In genomic region chr1:236140705-236141446, GRCh38 we compare ENCODE assay signal across 8 cellular contexts. TPM values are rescaled to one million over a fixed set of nuclear protein-coding genes. Genes with fewer than 3 reads are reported as not detected.
DNase-seq lines count a peak whose midpoint lies in the region; FAIRE-seq and TF ChIP-seq lines count a peak whose summit lies in the region.

No MANE protein-coding gene starts in this region.

- no peaks in the 10 kb centered on the region for H3K9me2 ChIP-seq in MM.1S (replicated peaks; ENCODE audit: insufficient read depth, low read length)

- H3K27ac ChIP-seq in ACC112 (ENCODE audit: low read depth, low read length) (no peak overlapping the region), muscle layer of colon (ENCODE audit: low read depth, low read length) (no peak overlapping the region), MM.1S (ENCODE audit: low read length) (no peak overlapping the region)

- H3K4me1 ChIP-seq in ACC112 (ENCODE audit: control insufficient read depth, insufficient read depth, low read length, unreplicated experiment) = peaks cover 4% of the 10 kb centered on the region
- H3K4me1 ChIP-seq in muscle layer of colon (ENCODE audit: insufficient read depth, low read length) = peaks cover 9% of the 10 kb centered on the region
- H3K4me1 ChIP-seq in MM.1S (ENCODE audit: low read length) = no peaks in the 10 kb centered on the region

- H3F3A ChIP-seq in MM.1S (ENCODE audit: insufficient read depth, low read length) = no peaks in the 10 kb centered on the region

- H3K36me3 ChIP-seq in ACC112 (ENCODE audit: insufficient read depth, low read length) = no peaks in the 10 kb centered on the region
- no peaks in the 10 kb centered on the region for H3K36me3 ChIP-seq in bronchial epithelial cell (ENCODE audit: control insufficient read depth, insufficient read depth, low read length)
- H3K36me3 ChIP-seq in muscle layer of colon (ENCODE audit: insufficient read depth, low read length) = no peaks in the 10 kb centered on the region
- H3K36me3 ChIP-seq in MM.1S (replicated peaks; ENCODE audit: insufficient read depth, low read length) = no peaks in the 10 kb centered on the region

- no peaks in the 10 kb centered on the region for H3K79me2 ChIP-seq in ACC112 (ENCODE audit: control insufficient read depth, insufficient read depth, low read length, unreplicated experiment)
- no peaks in the 10 kb centered on the region for H3K79me2 ChIP-seq in MM.1S (ENCODE audit: low read length)

- H3K27me3 ChIP-seq in ACC112 (ENCODE audit: insufficient read depth, low read length) = peaks cover 44% of the 10 kb centered on the region
- H3K27me3 ChIP-seq in bronchial epithelial cell (ENCODE audit: control insufficient read depth, insufficient read depth, low read length) = no peaks in the 10 kb centered on the region
- no peaks in the 10 kb centered on the region for H3K27me3 ChIP-seq in muscle layer of colon (ENCODE audit: control insufficient read depth in 1 of 2, insufficient read depth in 2 of 2, low read length in 2 of 2)
- H3K27me3 ChIP-seq in MM.1S (replicated peaks; ENCODE audit: insufficient read depth, low read length) = peaks cover 40% of the 10 kb centered on the region

- no peak for FAIRE-seq in bronchial epithelial cell (lab: Jason Lieb, UNC)

- no peak overlapping the region for H3K4me2 ChIP-seq in MM.1S (ENCODE audit: low read depth, low read length)

- intact Hi-C loops in posterior vena cava (cut with DNase I) = no loop called here

- H4K20me1 ChIP-seq in MM.1S (ENCODE audit: insufficient read depth, low read length) = no peaks in the 10 kb centered on the region

- H3K9ac ChIP-seq in muscle layer of colon (ENCODE audit: low read length) (no peak overlapping the region), MM.1S (ENCODE audit: low read length) (no peak overlapping the region)

- peak overlapping the region; percentile 80 for H2AFZ ChIP-seq in ACC112 (ENCODE audit: low read length, unreplicated experiment)
- H2AFZ ChIP-seq in MM.1S (ENCODE audit: low read length) = no peak overlapping the region

- H3K4me3 ChIP-seq in ACC112 (ENCODE audit: low read depth, low read length) (peak overlapping the region; percentile 68), HFF-Myc (replicated peaks; ENCODE audit: low read depth, low read length) (peak overlapping the region; percentile 68), bronchial epithelial cell (ENCODE audit: low read depth, low read length) (peak overlapping the region; percentile 76), muscle layer of colon (ENCODE audit: low read depth in 1 of 2, low read length in 2 of 2) (peak overlapping the region; percentile 36 to 66), MM.1S (ENCODE audit: low read length) (no peak overlapping the region)

- H3K9me3 ChIP-seq in muscle layer of colon (ENCODE audit: low read length) (no peaks in the 10 kb centered on the region), MM.1S (replicated peaks; ENCODE audit: insufficient read depth, low read length) (no peaks in the 10 kb centered on the region)

- TF ChIP-seq CTCF in HFF-Myc (IDR thresholded peaks at IDR 0.05; ENCODE audit: low read depth, low read length, missing control alignments) (no peak), bronchial epithelial cell (IDR thresholded peaks at IDR 0.05; ENCODE audit: insufficient read depth, low read length, severe bottlenecking) (no peak), MM.1S (IDR thresholded peaks at IDR 0.05; ENCODE audit: low read length) (no peak)

- DNase-seq in HFF-Myc (ENCODE audit: extremely low read depth, low read depth) (no peak), bronchial epithelial cell (ENCODE audit: low read depth) (peak; percentile 10), posterior vena cava (ENCODE audit: low spot score) (no peak), GM19238 (ENCODE audit: insufficient read length, low spot score) (no peak), MM.1S (no peak)
- DNase-seq in activated CD4-positive, alpha-beta T cell treated with anti-CD3 and anti-CD28 coated beads for 1 hour = no peak

RNA-seq across cellular contexts. Expression of gene GPR137B, which starts 1.5 kb away (rescaled TPM):
- 5.6 and 6.3 TPM in 2 replicates for total RNA-seq in bronchial epithelial cell
- total RNA-seq in posterior vena cava = 10 to 100 TPM; 13.7 to 15.7 TPM
